In genomic region chr5:177008716-177009115, GRCh38 we compare ENCODE assay signal across 1 cellular context.
TF ChIP-seq lines count a peak whose summit lies in the region.

No MANE protein-coding gene starts in this region.

TF ChIP-seq in IMR-90, 13 proteins besides CTCF, POLR2A, EP300 and RAD21 (continued from another document):
- TF ChIP-seq, protein P1, sequence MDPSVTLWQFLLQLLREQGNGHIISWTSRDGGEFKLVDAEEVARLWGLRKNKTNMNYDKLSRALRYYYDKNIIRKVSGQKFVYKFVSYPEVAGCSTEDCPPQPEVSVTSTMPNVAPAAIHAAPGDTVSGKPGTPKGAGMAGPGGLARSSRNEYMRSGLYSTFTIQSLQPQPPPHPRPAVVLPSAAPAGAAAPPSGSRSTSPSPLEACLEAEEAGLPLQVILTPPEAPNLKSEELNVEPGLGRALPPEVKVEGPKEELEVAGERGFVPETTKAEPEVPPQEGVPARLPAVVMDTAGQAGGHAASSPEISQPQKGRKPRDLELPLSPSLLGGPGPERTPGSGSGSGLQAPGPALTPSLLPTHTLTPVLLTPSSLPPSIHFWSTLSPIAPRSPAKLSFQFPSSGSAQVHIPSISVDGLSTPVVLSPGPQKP (IDR thresholded peaks at IDR 0.05; ENCODE audit: borderline replicate concordance, low read depth, low read length) = no peak
- TF ChIP-seq NFE2L2 (IDR thresholded peaks at IDR 0.05; ENCODE audit: low read depth, low read length) = no peak
TF ChIP-seq in IMR-90: peak in this region for 0.
